In genomic region chr14:98138666-98139065, GRCh38 we compare ENCODE assay signal across 8 cellular contexts.
DNase-seq lines count a peak whose midpoint lies in the region; ATAC-seq, FAIRE-seq and TF ChIP-seq lines count a peak whose summit lies in the region.

No MANE protein-coding gene starts in this region.

- no peaks in the 10 kb centered on the region for H3K9me3 ChIP-seq in HepG2 (ENCODE audit: low read length)

- ATAC-seq in HepG2 (no peak), GM19328 (IDR thresholded peaks at IDR 0.05; ENCODE audit: unreplicated experiment) (no peak)

- H3K27ac ChIP-seq in HepG2 (ENCODE audit: extremely low read length, insufficient read depth, low read length) = no peak overlapping the region

- no peaks in the 10 kb centered on the region for H3K79me2 ChIP-seq in HepG2 (ENCODE audit: insufficient read depth, low read length)

- POLR2A ChIA-PET in HepG2 (lab: Yijun Ruan, JAX) = no interaction called here

- peak; percentile 40 for TF ChIP-seq CTCF in HepG2 (CRISPR knock-in tag; IDR thresholded peaks at IDR 0.05)

- H4K20me1 ChIP-seq in HepG2 (ENCODE audit: insufficient read depth, low read length) = no peaks in the 10 kb centered on the region

- intact Hi-C loops in HepG2 (cut with micrococcal nuclease; ENCODE audit: unreplicated experiment) = loop anchor here (5.0 kb wide), 1 partner anchor 1129 kb away; no protein-coding TSS in a partner anchor

- TF ChIP-seq RAD21 in HepG2 (CRISPR knock-in tag; IDR thresholded peaks at IDR 0.05) = no peak

- no peak overlapping the region for H3K4me3 ChIP-seq in HepG2 (replicated peaks in 1 of 3; ENCODE audit: insufficient read depth in 1 of 3, low read depth in 2 of 3, low read length in 3 of 3)

- H3K9ac ChIP-seq in HepG2 (ENCODE audit: insufficient read depth, low read depth, low read length) = no peak overlapping the region

- CTCF ChIA-PET in HepG2 (lab: Yijun Ruan, JAX; ENCODE audit: low intra/inter-chr PET ratio, low total read pairs) = no interaction called here

- H3K36me3 ChIP-seq in HepG2 (replicated peaks in 1 of 2; ENCODE audit: control insufficient read depth in 1 of 2, insufficient read depth in 2 of 2, low read length in 2 of 2) = no peaks in the 10 kb centered on the region

- H2AFZ ChIP-seq in HepG2 (ENCODE audit: low read length) = no peak overlapping the region

- H3K4me1 ChIP-seq in HepG2 (ENCODE audit: insufficient read depth, low read length) = no peaks in the 10 kb centered on the region

- DNase-seq in H54 (ENCODE audit: insufficient read length, low spot score) = peak; percentile 6
- DNase-seq in RPMI8226 = peak; percentile 22
- DNase-seq in activated naive CD4-positive, alpha-beta T cell treated with anti-CD3 and anti-CD28 coated beads, Interleukin-2, amount 50 U/mL, for 16 hours = peak; percentile 64
- no peak for DNase-seq in HepG2 (ENCODE audit: low spot score)
- peak; percentile 72 for DNase-seq in stimulated activated CD8-positive, alpha-beta memory T cell treated with anti-CD3 and anti-CD28 coated beads, Interleukin-4, amount 100 ng/mL, for 48 hours
- DNase-seq in A172 (ENCODE audit: low spot score) = no peak
- DNase-seq in cerebellum (ENCODE audit: low spot score) = no peak

- FAIRE-seq in H54 (lab: Jason Lieb, UNC) = no peak
- no peak for FAIRE-seq in HepG2 (lab: Jason Lieb, UNC)

- in situ Hi-C loops in HepG2 (cut with HindIII; ENCODE audit: extremely low pct_ligation_motif_present, low pct_unique_long_range_greater_than_20kb) = loop anchor here (25.0 kb wide), 1 partner anchor 1124 kb away; the partner anchor contains the start of gene BCL11B

- TF ChIP-seq POLR2A in H54 (IDR thresholded peaks at IDR 0.05; ENCODE audit: low read depth, low read length) (no peak), HepG2 (IDR thresholded peaks at IDR 0.05; ENCODE audit: insufficient read depth in 1 of 2, low read depth in 2 of 2, low read length in 2 of 2) (no peak)

- TF ChIP-seq EP300 in HepG2 (IDR thresholded peaks at IDR 0.05; ENCODE audit: low read depth in 2 of 2, low read length in 2 of 2) (no peak), HepG2 (CRISPR knock-in tag; IDR thresholded peaks at IDR 0.05; ENCODE audit: borderline replicate concordance) (no peak)

- no peaks in the 10 kb centered on the region for H3K27me3 ChIP-seq in HepG2 (ENCODE audit: control insufficient read depth in 1 of 2, insufficient read depth in 2 of 2, low read length in 2 of 2)

- WGBS in HepG2 (ENCODE audit: low lambda C conversion rate) = 18% methylated on average over 6 of the region's 6 CpGs

- H3K4me2 ChIP-seq in HepG2 (ENCODE audit: low read depth, low read length) = no peak overlapping the region

- no TSS peak for BruUV-seq in HepG2 (replicated peaks; lab: Mats Ljungman, UMichigan)

TF ChIP-seq in HepG2, 621 proteins besides CTCF, POLR2A, EP300 and RAD21:
- no peak for TF ChIP-seq DDIT3 (CRISPR knock-in tag; IDR thresholded peaks at IDR 0.05)
- TF ChIP-seq STAG1 (CRISPR knock-in tag; IDR thresholded peaks at IDR 0.05) = peak; percentile 36
- TF ChIP-seq PBX2 (CRISPR knock-in tag; IDR thresholded peaks at IDR 0.05) = no peak

Comparison
In these comparisons a context has a peak if more than half of its experiments do, and no peak if none do; other contexts are left out.
1. DNase-seq: peak in H54 (single experiment), RPMI8226 (single experiment), activated naive CD4-positive, alpha-beta T cell treated with anti-CD3 and anti-CD28 coated beads, Interleukin-2, amount 50 U/mL, for 16 hours (single experiment) and stimulated activated CD8-positive, alpha-beta memory T cell treated with anti-CD3 and anti-CD28 coated beads, Interleukin-4, amount 100 ng/mL, for 48 hours (single experiment); none in HepG2 (single experiment), A172 (single experiment) and cerebellum (single experiment).